21 cellular contexts compared by ENCODE assay signal in the genomic region with DNA sequence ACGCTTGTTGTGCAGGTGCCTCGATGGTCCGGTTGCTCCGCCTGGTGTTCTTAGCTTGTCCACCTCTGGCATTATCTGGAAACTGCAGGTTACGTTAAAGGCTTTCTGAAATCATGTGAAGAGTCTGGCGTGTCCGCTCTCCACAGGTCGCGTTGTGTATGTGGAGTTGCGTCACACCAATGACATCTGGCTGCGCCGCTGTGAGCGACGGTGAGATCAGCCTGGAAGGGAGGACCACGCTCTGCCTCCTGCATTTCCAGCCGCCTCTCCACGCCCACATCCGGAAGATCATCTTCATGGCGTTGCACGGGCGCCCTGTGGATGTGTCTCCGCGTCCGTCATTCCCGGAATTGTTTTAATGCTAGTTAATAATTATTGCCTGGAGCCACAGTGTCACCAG. TPM values are rescaled to one million over a fixed set of nuclear protein-coding genes. Genes with fewer than 3 reads are reported as not detected.
A peak's percentile ranks its signal among the peaks of the same experiment; 100 is the strongest.
DNase-seq lines count a peak whose midpoint lies in the region; ATAC-seq and TF ChIP-seq lines count a peak whose summit lies in the region.
"Had no signal": no experiment of that assay in that cellular context is flagged by ENCODE, and none has a peak within 500 bp of the region (broad histone marks: within the 10 kb centered on the region; RNA-seq: fewer than 3 reads in every experiment).

No MANE protein-coding gene starts in this region.

- H3K9me3 Mint-ChIP-seq in Caco-2 (ENCODE audit: unreplicated experiment) (no peaks in the 10 kb centered on the region), endodermal cell (no peaks in the 10 kb centered on the region)
- H3K9me3 Mint-ChIP-seq: CD4-positive, alpha-beta T cell had no signal

- peak overlapping the region; percentile 66 for H3K4me3 Mint-ChIP-seq in Caco-2 (ENCODE audit: unreplicated experiment)
- no peak overlapping the region for H3K4me3 Mint-ChIP-seq in endodermal cell
- H3K4me3 Mint-ChIP-seq: CD4-positive, alpha-beta T cell had no signal

- CTCF ChIA-PET in Caco-2 (lab: Charles Lee), result interaction anchor here (0.7 to 0.8 kb wide), 3 partner anchors 34 to 217 kb away, joined by 3 to 9 read pairs (median 5); no protein-coding TSS in a partner anchor

- peak; percentile 63 to 76 for DNase-seq in Caco-2
- DNase-seq in NCI-H1105 (lab: John Stamatoyannopoulos, UW), result peak; percentile 32
- peak; percentile 19 for DNase-seq in RWPE2 (ENCODE audit: low spot score)
- DNase-seq in endodermal cell, result peak; percentile 43
- DNase-seq in coronary artery (ENCODE audit: low spot score), result no peak
- DNase-seq in omental fat pad (ENCODE audit: low spot score), result no peak
- DNase-seq: ACHN; CD4-positive, alpha-beta T cell; DMS79 treated with DMSO at 0.1 percent for 48 hours; GM23248; NCI-H1048; NCI-H1694; NCI-H2107; NCI-H526 treated with DMSO at 0.1 percent for 48 hours; PC-9; Right ventricle myocardium superior had no signal

- ATAC-seq in RWPE2 (ENCODE audit: low read depth) (no peak), GM19035 (IDR thresholded peaks at IDR 0.05; ENCODE audit: unreplicated experiment) (no peak), omental fat pad (ENCODE audit: low FRiP score) (no peak), HG02852 (IDR thresholded peaks at IDR 0.05; ENCODE audit: unreplicated experiment) (no peak)

- no peak overlapping the region for H3K9ac ChIP-seq in endodermal cell (ENCODE audit: extremely low read depth, low read length, poor library complexity, severe bottlenecking)
- H3K9ac ChIP-seq: GM23248, KMS-11 had no signal

- no peaks in the 10 kb centered on the region for H3K36me3 ChIP-seq in Caco-2 (ENCODE audit: control insufficient read depth, insufficient read depth, low read length)
- H3K36me3 ChIP-seq in RWPE2 (ENCODE audit: low read depth), result no peaks in the 10 kb centered on the region
- no peaks in the 10 kb centered on the region for H3K36me3 ChIP-seq in endodermal cell (ENCODE audit: control insufficient read depth, insufficient read depth, low read length)

- 75 to 81% methylated on average over 18 to 25 of the region's 25 CpGs for WGBS in endodermal cell (ENCODE audit: insufficient coverage in 1 of 2, insufficient read length in 1 of 2), 2 experiments

- no peaks in the 10 kb centered on the region for H3K36me3 Mint-ChIP-seq in Caco-2 (ENCODE audit: insufficient read depth, unreplicated experiment)
- no peaks in the 10 kb centered on the region for H3K36me3 Mint-ChIP-seq in endodermal cell (ENCODE audit: low read depth)

- POLR2A ChIA-PET in Caco-2 (lab: Charles Lee), result no interaction called here

- H3K4me1 ChIP-seq in Caco-2, result no peaks in the 10 kb centered on the region
- no peaks in the 10 kb centered on the region for H3K4me1 ChIP-seq in RWPE2 (ENCODE audit: insufficient read depth, poor library complexity, severe bottlenecking)
- H3K4me1 ChIP-seq in endodermal cell (ENCODE audit: control insufficient read depth, insufficient read depth, low read length), result no peaks in the 10 kb centered on the region

- H3K27ac Mint-ChIP-seq in Caco-2 (ENCODE audit: unreplicated experiment) (no peak overlapping the region), endodermal cell (no peak overlapping the region)
- H3K27ac Mint-ChIP-seq: CD4-positive, alpha-beta T cell had no signal

- H3K27me3 Mint-ChIP-seq in Caco-2 (ENCODE audit: insufficient read depth, unreplicated experiment), result peaks cover 17% of the 10 kb centered on the region
- H3K27me3 Mint-ChIP-seq in endodermal cell (ENCODE audit: insufficient read depth), result peaks cover 35% of the 10 kb centered on the region

- peaks cover 7% of the 10 kb centered on the region for H3K27me3 ChIP-seq in Caco-2 (replicated peaks; ENCODE audit: control insufficient read depth, insufficient read depth, low read length)
- peaks cover 33% of the 10 kb centered on the region for H3K27me3 ChIP-seq in RWPE2 (ENCODE audit: insufficient read depth, poor library complexity, severe bottlenecking)
- H3K27me3 ChIP-seq in endodermal cell (ENCODE audit: control insufficient read depth, insufficient read depth, low read length, poor library complexity, severe bottlenecking), result no peaks in the 10 kb centered on the region

- BruUV-seq in Caco-2 (replicated peaks; lab: Mats Ljungman, UMichigan), result no TSS peak

- intact Hi-C loops in Caco-2 (cut with micrococcal nuclease; ENCODE audit: unreplicated experiment), result no loop called here

- peaks cover under 1% of the 10 kb centered on the region; the same call in 1 of the 2 replicates for H3K9me3 ChIP-seq in Caco-2
- no peaks in the 10 kb centered on the region for H3K9me3 ChIP-seq in RWPE2 (ENCODE audit: severe bottlenecking)
- H3K9me3 ChIP-seq in endodermal cell (ENCODE audit: control insufficient read depth, low read length), result peaks cover 18% of the 10 kb centered on the region

- H3K27ac ChIP-seq in RWPE2 (ENCODE audit: poor library complexity, severe bottlenecking) (no peak overlapping the region), endodermal cell (ENCODE audit: low read depth, low read length) (no peak overlapping the region), coronary artery (no peak overlapping the region)
- H3K27ac ChIP-seq: GM23248, KMS-11, PC-9 had no signal

- no peak for TF ChIP-seq CTCF in Caco-2 (IDR thresholded peaks at IDR 0.05; ENCODE audit: insufficient read depth in 1 of 2, low read depth in 1 of 2, low read length in 1 of 2, severe bottlenecking in 1 of 2, unreplicated experiment in 1 of 2)
- TF ChIP-seq CTCF in RWPE2 (IDR thresholded peaks at IDR 0.05; ENCODE audit: poor library complexity, severe bottlenecking), result no peak
- no peak for TF ChIP-seq CTCF in endodermal cell (conservative IDR thresholded peaks at IDR 0.05)
- TF ChIP-seq CTCF in coronary artery (IDR thresholded peaks at IDR 0.05), result no peak
- no peak for TF ChIP-seq CTCF in omental fat pad (IDR thresholded peaks at IDR 0.05)

- H3K4me1 Mint-ChIP-seq in Caco-2 (ENCODE audit: low read depth, unreplicated experiment), result no peaks in the 10 kb centered on the region
- no peaks in the 10 kb centered on the region for H3K4me1 Mint-ChIP-seq in endodermal cell

- H3K4me3 ChIP-seq in Caco-2 (ENCODE audit: low read depth, low read length) (peak overlapping the region; percentile 0; the same call in 1 of the 2 replicates), RWPE2 (ENCODE audit: severe bottlenecking) (no peak overlapping the region), endodermal cell (ENCODE audit: low read length) (no peak overlapping the region), coronary artery (no peak overlapping the region)
- H3K4me3 ChIP-seq: GM23248, PC-9 had no signal

RNA-seq across cellular contexts. Expression of a gene that starts 50.6 kb away (rescaled TPM):
- total RNA-seq in Caco-2 (2022) (0.21 and 0.45 TPM in 2 replicates), endodermal cell (under 1 TPM in 1 of 2 donors, not detected in 1; 0.13 TPM), omental fat pad (10 to 100 TPM in 3 of 4 donors, not detected in 1; 10.9 to 52.7 (median 36.7) TPM)
- 0.21 TPM for polyA plus RNA-seq in endodermal cell (2013, experiment 1 of 2)
- not detected for polyA plus RNA-seq in endodermal cell (2013, experiment 2 of 2)
- total RNA-seq: CD4-positive, alpha-beta T cell; M059J; Right ventricle myocardium superior; T-helper 2 cell treated with Interferon-gamma antibody and Interleukin-4, amounts not matched to agents 100 ng/mL and 5 ng/mL, for 36 hours had no signal

Comparison
In these comparisons a context has a peak if more than half of its experiments do, and no peak if none do; other contexts are left out.
1. DNase-seq: peak in Caco-2 (2 of 2), NCI-H1105 (single experiment), RWPE2 (single experiment) and endodermal cell (single experiment); none in coronary artery (single experiment) and omental fat pad (single experiment).